8 cellular contexts compared by ENCODE assay signal in genomic region chr6:57317060-57317943, GRCh38. TPM values are rescaled to one million over a fixed set of nuclear protein-coding genes. Genes with fewer than 3 reads are reported as not detected.
A peak's percentile ranks its signal among the peaks of the same experiment; 100 is the strongest.
DNase-seq lines count a peak whose midpoint lies in the region; ATAC-seq and TF ChIP-seq lines count a peak whose summit lies in the region.

TSS of gene PRIM2 (plus strand) at chr6:57317630. CDS start at chr6:57318446, 816 bp downstream.

- ATAC-seq in DND-41 (ENCODE audit: insufficient read depth, low read depth) (peak; percentile 90), GM21825 (IDR thresholded peaks at IDR 0.05; ENCODE audit: unreplicated experiment) (peak; percentile 88), naive B cell (ENCODE audit: low read depth in 2 of 2) (peak; percentile 73 to 74)
- peak; percentile 91 for ATAC-seq in stimulated activated effector memory CD8-positive, alpha-beta T cell treated with anti-CD3 and anti-CD28 coated beads, Interleukin-12 subunit alpha, Interleukin-12 subunit beta, amount 100 ng/mL, for 72 hours

- no peaks in the 10 kb centered on the region for H3K9me2 ChIP-seq in Karpas-422 (replicated peaks; ENCODE audit: insufficient read depth, low read length)

- peaks cover 18% of the 10 kb centered on the region for H3K27me3 Mint-ChIP-seq in activated T-helper 1 cell treated with anti-CD3 and anti-CD28 coated beads, Interleukin-12 subunit alpha, Interleukin-12 subunit beta, Interleukin-2, Interleukin-4 antibody, amounts not matched to agents 30 ng/mL and 10 ng/mL and 1 ng/mL, durations not matched to agents 14 hours and 24 hours and 36 hours (ENCODE audit: insufficient read depth)
- H3K27me3 Mint-ChIP-seq in naive B cell = peaks cover 0 to 4% (median 0%) of the 10 kb centered on the region in 3 donors

- H3K4me3 ChIP-seq in DND-41 (ENCODE audit: low read depth in 1 of 2, low read length in 2 of 2) (peak within 1 kb of the TSS; percentile 77 to 78), Karpas-422 (ENCODE audit: low read length) (peak within 1 kb of the TSS; percentile 91), fibroblast of lung (replicated peaks in 1 of 4; ENCODE audit: control extremely low read depth in 1 of 4, insufficient read depth in 1 of 4, low read depth in 3 of 4, low read length in 4 of 4) (peak within 1 kb of the TSS; percentile 74 to 98 (median 93))

- H3K27ac ChIP-seq in DND-41 (ENCODE audit: low read length) (peak within 1 kb of the TSS; percentile 90), Karpas-422 (ENCODE audit: low read length) (peak within 1 kb of the TSS; percentile 59), fibroblast of lung (ENCODE audit: insufficient read depth, low read length) (peak within 1 kb of the TSS; percentile 71)

- H4K20me1 ChIP-seq in DND-41 (ENCODE audit: insufficient read depth, low read length) (no peaks in the 10 kb centered on the region), Karpas-422 (ENCODE audit: insufficient read depth, low read depth, low read length) (no peaks in the 10 kb centered on the region), fibroblast of lung (ENCODE audit: control insufficient read depth, extremely low read depth, insufficient read depth, low read length) (no peaks in the 10 kb centered on the region)

- H3K36me3 Mint-ChIP-seq in activated T-helper 1 cell treated with anti-CD3 and anti-CD28 coated beads, Interleukin-12 subunit alpha, Interleukin-12 subunit beta, Interleukin-2, Interleukin-4 antibody, amounts not matched to agents 30 ng/mL and 10 ng/mL and 1 ng/mL, durations not matched to agents 14 hours and 24 hours and 36 hours (ENCODE audit: low read depth) = peaks cover 35% of the 10 kb centered on the region
- peaks cover 6 to 19% of the 10 kb centered on the region in 2 donors for H3K36me3 Mint-ChIP-seq in naive B cell
- peaks cover 40% of the 10 kb centered on the region for H3K36me3 Mint-ChIP-seq in stimulated activated effector memory CD8-positive, alpha-beta T cell treated with anti-CD3 and anti-CD28 coated beads, Interleukin-12 subunit alpha, Interleukin-12 subunit beta, amount 100 ng/mL, for 72 hours

- H3K4me1 ChIP-seq in DND-41 (ENCODE audit: insufficient read depth, low read length) (peaks cover 41% of the 10 kb centered on the region), Karpas-422 (ENCODE audit: low read length) (peaks cover 24% of the 10 kb centered on the region), fibroblast of lung (ENCODE audit: control insufficient read depth, extremely low read depth, insufficient read depth, low read length) (peaks cover 17% of the 10 kb centered on the region)

- H3K27me3 ChIP-seq in DND-41 (ENCODE audit: insufficient read depth, low read length, poor library complexity) (peaks cover 4% of the 10 kb centered on the region), Karpas-422 (ENCODE audit: low read length) (no peaks in the 10 kb centered on the region), fibroblast of lung (ENCODE audit: control insufficient read depth, insufficient read depth, low read length) (no peaks in the 10 kb centered on the region)

- H3K9ac ChIP-seq in DND-41 (ENCODE audit: low read depth, low read length) (peak within 1 kb of the TSS; percentile 84), Karpas-422 (ENCODE audit: low read length) (peak within 1 kb of the TSS; percentile 85), fibroblast of lung (ENCODE audit: insufficient read depth, low read length) (peak within 1 kb of the TSS; percentile 65)

- no peak for TF ChIP-seq CTCF in DND-41 (IDR thresholded peaks at IDR 0.05; ENCODE audit: borderline replicate concordance, extremely low read depth, low read length, poor library complexity, severe bottlenecking)
- TF ChIP-seq CTCF in fibroblast of lung (conservative IDR thresholded peaks at IDR 0.05 in 1 of 2, IDR thresholded peaks at IDR 0.05 in 1 of 2; ENCODE audit: low read depth in 1 of 2, low read length in 2 of 2) = no peak

- H3K36me3 ChIP-seq in DND-41 (ENCODE audit: insufficient read depth, low read length) (peaks cover 37% of the 10 kb centered on the region), Karpas-422 (ENCODE audit: insufficient read depth, low read length) (peaks cover 31% of the 10 kb centered on the region), fibroblast of lung (ENCODE audit: control insufficient read depth, insufficient read depth, low read length) (peaks cover 6% of the 10 kb centered on the region)

- peak within 1 kb of the TSS; percentile 94 for H3K27ac Mint-ChIP-seq in activated T-helper 1 cell treated with anti-CD3 and anti-CD28 coated beads, Interleukin-12 subunit alpha, Interleukin-12 subunit beta, Interleukin-2, Interleukin-4 antibody, amounts not matched to agents 30 ng/mL and 10 ng/mL and 1 ng/mL, durations not matched to agents 14 hours and 24 hours and 36 hours
- H3K27ac Mint-ChIP-seq in naive B cell = peak within 1 kb of the TSS; percentile 86 to 98 (median 96)
- H3K27ac Mint-ChIP-seq in stimulated activated effector memory CD8-positive, alpha-beta T cell treated with anti-CD3 and anti-CD28 coated beads, Interleukin-12 subunit alpha, Interleukin-12 subunit beta, amount 100 ng/mL, for 72 hours = peak within 1 kb of the TSS; percentile 96

- peak; percentile 90 for DNase-seq in DND-41
- DNase-seq in Karpas-422 = peak; percentile 92
- DNase-seq in RKO (ENCODE audit: low spot score) = peak; percentile 91
- peak; percentile 82 for DNase-seq in activated T-helper 1 cell treated with anti-CD3 and anti-CD28 coated beads, Interleukin-12 subunit alpha, Interleukin-12 subunit beta, Interleukin-2, Interleukin-4 antibody, amounts not matched to agents 30 ng/mL and 10 ng/mL and 1 ng/mL, durations not matched to agents 14 hours and 24 hours and 36 hours (ENCODE audit: low spot score)
- DNase-seq in fibroblast of lung (ENCODE audit: low read depth in 2 of 2) = peak; percentile 78 to 79
- peak; percentile 64 for DNase-seq in naive B cell
- DNase-seq in stimulated activated effector memory CD8-positive, alpha-beta T cell treated with anti-CD3 and anti-CD28 coated beads, Interleukin-12 subunit alpha, Interleukin-12 subunit beta, amount 100 ng/mL, for 72 hours (ENCODE audit: low spot score in 2 of 2) = peak; percentile 58 to 88

- peaks cover 5% of the 10 kb centered on the region for H3K9me3 Mint-ChIP-seq in activated T-helper 1 cell treated with anti-CD3 and anti-CD28 coated beads, Interleukin-12 subunit alpha, Interleukin-12 subunit beta, Interleukin-2, Interleukin-4 antibody, amounts not matched to agents 30 ng/mL and 10 ng/mL and 1 ng/mL, durations not matched to agents 14 hours and 24 hours and 36 hours
- H3K9me3 Mint-ChIP-seq in naive B cell = no peaks in the 10 kb centered on the region
- H3K9me3 Mint-ChIP-seq in stimulated activated effector memory CD8-positive, alpha-beta T cell treated with anti-CD3 and anti-CD28 coated beads, Interleukin-12 subunit alpha, Interleukin-12 subunit beta, amount 100 ng/mL, for 72 hours = peaks cover 5% of the 10 kb centered on the region

- intact Hi-C loops in activated T-helper 1 cell treated with anti-CD3 and anti-CD28 coated beads, Interleukin-12 subunit alpha, Interleukin-12 subunit beta, Interleukin-2, Interleukin-4 antibody, amounts not matched to agents 30 ng/mL and 10 ng/mL and 1 ng/mL, durations not matched to agents 14 hours and 24 hours and 36 hours (cut with micrococcal nuclease) = loop anchor here (1.0 to 5.0 kb wide), 8 partner anchors 95 to 680 kb away; partner anchors contain the start of genes KIAA1586 and RAB23

- peaks cover 40% of the 10 kb centered on the region for H3K4me1 Mint-ChIP-seq in activated T-helper 1 cell treated with anti-CD3 and anti-CD28 coated beads, Interleukin-12 subunit alpha, Interleukin-12 subunit beta, Interleukin-2, Interleukin-4 antibody, amounts not matched to agents 30 ng/mL and 10 ng/mL and 1 ng/mL, durations not matched to agents 14 hours and 24 hours and 36 hours (ENCODE audit: low read depth)
- peaks cover 18 to 25% (median 20%) of the 10 kb centered on the region in 3 donors for H3K4me1 Mint-ChIP-seq in naive B cell
- H3K4me1 Mint-ChIP-seq in stimulated activated effector memory CD8-positive, alpha-beta T cell treated with anti-CD3 and anti-CD28 coated beads, Interleukin-12 subunit alpha, Interleukin-12 subunit beta, amount 100 ng/mL, for 72 hours = peaks cover 36% of the 10 kb centered on the region

- H3K4me2 ChIP-seq in DND-41 (ENCODE audit: insufficient read depth, low read length) (peak within 1 kb of the TSS; percentile 82), Karpas-422 (ENCODE audit: low read depth, low read length, poor library complexity, severe bottlenecking) (peak within 1 kb of the TSS; percentile 88), fibroblast of lung (ENCODE audit: extremely low read depth, insufficient read depth, low read length) (peak within 1 kb of the TSS; percentile 96)

- H2AFZ ChIP-seq in DND-41 (ENCODE audit: low read depth, low read length) (peak within 1 kb of the TSS; percentile 93), Karpas-422 (ENCODE audit: low read length) (peak within 1 kb of the TSS; percentile 95), fibroblast of lung (ENCODE audit: low read length) (peak within 1 kb of the TSS; percentile 96)

- H3K4me3 Mint-ChIP-seq in activated T-helper 1 cell treated with anti-CD3 and anti-CD28 coated beads, Interleukin-12 subunit alpha, Interleukin-12 subunit beta, Interleukin-2, Interleukin-4 antibody, amounts not matched to agents 30 ng/mL and 10 ng/mL and 1 ng/mL, durations not matched to agents 14 hours and 24 hours and 36 hours = peak within 1 kb of the TSS; percentile 99
- peak within 1 kb of the TSS; percentile 87 to 100 (median 98) for H3K4me3 Mint-ChIP-seq in naive B cell
- peak within 1 kb of the TSS; percentile 93 for H3K4me3 Mint-ChIP-seq in stimulated activated effector memory CD8-positive, alpha-beta T cell treated with anti-CD3 and anti-CD28 coated beads, Interleukin-12 subunit alpha, Interleukin-12 subunit beta, amount 100 ng/mL, for 72 hours

- no peaks in the 10 kb centered on the region for H3K9me3 ChIP-seq in DND-41 (ENCODE audit: insufficient read depth, low read length, severe bottlenecking)
- no peaks in the 10 kb centered on the region for H3K9me3 ChIP-seq in Karpas-422 (ENCODE audit: low read length)
- H3K9me3 ChIP-seq in fibroblast of lung (ENCODE audit: control insufficient read depth, insufficient read depth, low read depth, low read length) = no peaks in the 10 kb centered on the region

- peaks cover 46% of the 10 kb centered on the region for H3K79me2 ChIP-seq in DND-41 (ENCODE audit: insufficient read depth, low read length)
- H3K79me2 ChIP-seq in Karpas-422 (ENCODE audit: low read length) = peaks cover 49% of the 10 kb centered on the region
- peaks cover 41% of the 10 kb centered on the region for H3K79me2 ChIP-seq in fibroblast of lung (ENCODE audit: control insufficient read depth, insufficient read depth, low read length)

RNA-seq across cellular contexts. Expression of gene PRIM2, which starts in this region (rescaled TPM):
- total RNA-seq in Karpas-422 (2014; rRNA removed; shearing (Covaris generic); ENCODE audit: low replicate concordance) = 22.7 and 49.1 TPM in 2 replicates
- 38.0 and 40.2 TPM in 2 replicates for total RNA-seq in activated T-helper 1 cell treated with anti-CD3 and anti-CD28 coated beads, Interleukin-12 subunit alpha, Interleukin-12 subunit beta, Interleukin-2, Interleukin-4 antibody, amounts not matched to agents 30 ng/mL and 10 ng/mL and 1 ng/mL, durations not matched to agents 14 hours and 24 hours and 36 hours
- total RNA-seq in fibroblast of lung = 35.2 and 59.9 TPM in 2 replicates
- polyA plus RNA-seq in fibroblast of lung = 28.0 and 51.5 TPM in 2 replicates
- polyA plus RNA-seq in fibroblast of lung (2012) = 16.3 and 36.7 TPM in 2 replicates
- polyA minus RNA-seq in fibroblast of lung (ENCODE audit: low replicate concordance) = 4.2 and 30.7 TPM in 2 replicates
- 10 to 100 TPM in 1 of 6 donors, 1 to 10 TPM in 5; 3.8 to 11.4 (median 8.8) TPM for polyA plus RNA-seq in naive B cell (ENCODE audit: low read depth in 6 of 6)

Comparison
In these comparisons a context has a peak if more than half of its experiments do, and no peak if none do; other contexts are left out.
1. Peak in every context shown above with its lines: DNase-seq, ATAC-seq, H3K4me3 ChIP-seq and H3K27ac ChIP-seq.